ENCODE assay signal across 10 cellular contexts in genomic region chr3:123966799-123967198, GRCh38. TPM values are rescaled to one million over a fixed set of nuclear protein-coding genes. Genes with fewer than 3 reads are reported as not detected.
DNase-seq lines count a peak whose midpoint lies in the region; ATAC-seq, FAIRE-seq and TF ChIP-seq lines count a peak whose summit lies in the region.
"Not testable (repeated sequence)": the region's sequence is repeated elsewhere in the genome, so short reads cannot be mapped to it uniquely, and the experiment has no call there.
"Had no signal": no experiment of that assay in that cellular context is flagged by ENCODE, and none has a peak within 500 bp of the region (broad histone marks: within the 10 kb centered on the region; RNA-seq: fewer than 3 reads in every experiment).

No MANE protein-coding gene starts in this region.

- in situ Hi-C loops in HepG2 (cut with HindIII; ENCODE audit: extremely low pct_ligation_motif_present, low pct_unique_long_range_greater_than_20kb) = not testable (repeated sequence)

- not testable (repeated sequence) for TF ChIP-seq POLR2A in GM12892 (IDR thresholded peaks at IDR 0.05; ENCODE audit: low read depth, low read length); HCT116 (IDR thresholded peaks at IDR 0.05; ENCODE audit: borderline replicate concordance, extremely low read depth, insufficient read depth, insufficient read length); HepG2 (IDR thresholded peaks at IDR 0.05; ENCODE audit: insufficient read depth in 1 of 2, low read depth in 2 of 2, low read length in 2 of 2)

- H3K79me2 ChIP-seq in HCT116 (ENCODE audit: insufficient read depth, low read length); MM.1S (ENCODE audit: low read length); HepG2 (ENCODE audit: insufficient read depth, low read length): not testable (repeated sequence)

- intact Hi-C loops in HCT116 (cut with micrococcal nuclease) = not testable (repeated sequence)
- intact Hi-C loops in activated B cell treated with CpG ODN at 0.5 μM for 24 hours (cut with micrococcal nuclease) (loop anchor here (10.0 kb wide), 1 partner anchor 382 kb away; the partner anchor contains the start of gene HACD2), HepG2 (cut with micrococcal nuclease; ENCODE audit: unreplicated experiment) (loop anchor here (10.0 kb wide), 1 partner anchor 212 kb away; no protein-coding TSS in a partner anchor)

- not testable (repeated sequence) for H3K27me3 ChIP-seq in HCT116 (ENCODE audit: insufficient read depth, low read length); MM.1S (replicated peaks; ENCODE audit: insufficient read depth, low read length); bronchial epithelial cell (ENCODE audit: control insufficient read depth, insufficient read depth, low read length)
- peaks cover 0 to 13% of the 10 kb centered on the region in 2 experiments; a peak in 1 of 5 replicates for H3K27me3 ChIP-seq in HepG2 (ENCODE audit: control insufficient read depth in 1 of 2, insufficient read depth in 2 of 2, low read length in 2 of 2)

- TF ChIP-seq CTCF in HCT116 (IDR thresholded peaks at IDR 0.05 in 2 of 3, conservative IDR thresholded peaks at IDR 0.05 in 1 of 3; ENCODE audit: borderline replicate concordance in 1 of 3, insufficient read depth in 1 of 3, low read depth in 2 of 3, low read length in 2 of 3); MM.1S (IDR thresholded peaks at IDR 0.05; ENCODE audit: low read length); activated B cell treated with CpG ODN at 0.5 μM for 24 hours (IDR thresholded peaks at IDR 0.05); bronchial epithelial cell (IDR thresholded peaks at IDR 0.05; ENCODE audit: insufficient read depth, low read length, severe bottlenecking); HepG2 (CRISPR knock-in tag; IDR thresholded peaks at IDR 0.05): not testable (repeated sequence)

- TF ChIP-seq RAD21 in HCT116 (IDR thresholded peaks at IDR 0.05; ENCODE audit: low read depth); HepG2 (CRISPR knock-in tag; IDR thresholded peaks at IDR 0.05): not testable (repeated sequence)

- not testable (repeated sequence) for H3K4me2 ChIP-seq in HCT116 (ENCODE audit: low read length); HepG2 (ENCODE audit: low read depth, low read length)
- peak overlapping the region; percentile 60; the same call in 1 of the 2 replicates for H3K4me2 ChIP-seq in MM.1S (ENCODE audit: low read depth, low read length)

- not testable (repeated sequence) for H3K36me3 Mint-ChIP-seq in activated B cell treated with CpG ODN at 0.5 μM for 24 hours (ENCODE audit: low read depth); stimulated activated effector memory CD8-positive, alpha-beta T cell treated with anti-CD3 and anti-CD28 coated beads, Interleukin-12 subunit alpha, Interleukin-12 subunit beta, amount 100 ng/mL, for 72 hours

- H3K9me3 ChIP-seq in HCT116 (ENCODE audit: control insufficient read depth in 1 of 2, insufficient read depth in 1 of 2, low read depth in 1 of 2, low read length in 2 of 2); MM.1S (replicated peaks; ENCODE audit: insufficient read depth, low read length); HepG2 (ENCODE audit: low read length): not testable (repeated sequence)

- H3K9ac ChIP-seq in HCT116 (ENCODE audit: low read length); MM.1S (ENCODE audit: low read length); HepG2 (ENCODE audit: insufficient read depth, low read depth, low read length): not testable (repeated sequence)

- BruUV-seq in HCT116 (replicated peaks; lab: Mats Ljungman, UMichigan); HepG2 (replicated peaks; lab: Mats Ljungman, UMichigan): not testable (repeated sequence)

- H3K27ac ChIP-seq in HCT116 (ENCODE audit: low read depth, low read length); MM.1S (ENCODE audit: low read length); HepG2 (ENCODE audit: extremely low read length, insufficient read depth, low read length): not testable (repeated sequence)

- not testable (repeated sequence) for H3K4me3 ChIP-seq in HCT116 (replicated peaks in 1 of 2; ENCODE audit: low read depth in 1 of 2, low read length in 2 of 2); MM.1S (ENCODE audit: low read length); bronchial epithelial cell (ENCODE audit: low read depth, low read length); HepG2 (replicated peaks in 1 of 3; ENCODE audit: insufficient read depth in 1 of 3, low read depth in 2 of 3, low read length in 3 of 3)

- H3F3A ChIP-seq in MM.1S (ENCODE audit: insufficient read depth, low read length) = not testable (repeated sequence)

- CTCF ChIA-PET in HCT116 (lab: Charles Lee); activated B cell treated with CpG ODN at 0.5 μM for 24 hours (lab: Charles Lee); HepG2 (lab: Yijun Ruan, JAX; ENCODE audit: low intra/inter-chr PET ratio, low total read pairs): not testable (repeated sequence)

- RAD21 ChIA-PET in HCT116 (lab: Charles Lee; ENCODE audit: low non-redundant PET in 1 of 2, low total read pairs in 2 of 2, uncharacterized antibody in 2 of 2, unreplicated experiment in 2 of 2) = not testable (repeated sequence)

- POLR2A ChIA-PET in HCT116 (lab: Charles Lee); activated B cell treated with CpG ODN at 0.5 μM for 24 hours (lab: Charles Lee); HepG2 (lab: Yijun Ruan, JAX): not testable (repeated sequence)

- not testable (repeated sequence) for H3K4me1 Mint-ChIP-seq in activated B cell treated with CpG ODN at 0.5 μM for 24 hours; stimulated activated effector memory CD8-positive, alpha-beta T cell treated with anti-CD3 and anti-CD28 coated beads, Interleukin-12 subunit alpha, Interleukin-12 subunit beta, amount 100 ng/mL, for 72 hours

- WGBS in HepG2 (ENCODE audit: low lambda C conversion rate) = no CpG with 5 or more reads among the region's 1 CpG

- H2AFZ ChIP-seq in HCT116 (ENCODE audit: low read depth, low read length, poor library complexity, severe bottlenecking); MM.1S (ENCODE audit: low read length); HepG2 (ENCODE audit: low read length): not testable (repeated sequence)

- H4K20me1 ChIP-seq in HCT116 (ENCODE audit: insufficient read depth); MM.1S (ENCODE audit: insufficient read depth, low read length); HepG2 (ENCODE audit: insufficient read depth, low read length): not testable (repeated sequence)

- H3K4me3 Mint-ChIP-seq in activated B cell treated with CpG ODN at 0.5 μM for 24 hours; stimulated activated effector memory CD8-positive, alpha-beta T cell treated with anti-CD3 and anti-CD28 coated beads, Interleukin-12 subunit alpha, Interleukin-12 subunit beta, amount 100 ng/mL, for 72 hours: not testable (repeated sequence)

- not testable (repeated sequence) for H3K27ac Mint-ChIP-seq in activated B cell treated with CpG ODN at 0.5 μM for 24 hours; stimulated activated effector memory CD8-positive, alpha-beta T cell treated with anti-CD3 and anti-CD28 coated beads, Interleukin-12 subunit alpha, Interleukin-12 subunit beta, amount 100 ng/mL, for 72 hours

- peak; percentile 98 for ATAC-seq in HCT116
- ATAC-seq in activated B cell treated with CpG ODN at 0.5 μM for 24 hours (ENCODE audit: low read depth) = peak; percentile 50
- peak; percentile 87 for ATAC-seq in HepG2
- ATAC-seq in stimulated activated effector memory CD8-positive, alpha-beta T cell treated with anti-CD3 and anti-CD28 coated beads, Interleukin-12 subunit alpha, Interleukin-12 subunit beta, amount 100 ng/mL, for 72 hours = peak; percentile 43

- FAIRE-seq in GM12892 (lab: Jason Lieb, UNC) (peak; percentile 76), bronchial epithelial cell (lab: Jason Lieb, UNC) (peak; percentile 93), HepG2 (lab: Jason Lieb, UNC) (peak; percentile 83)

- not testable (repeated sequence) for H3K36me3 ChIP-seq in HCT116 (ENCODE audit: control insufficient read depth in 1 of 2, insufficient read depth in 2 of 2, low read length in 2 of 2); MM.1S (replicated peaks; ENCODE audit: insufficient read depth, low read length); bronchial epithelial cell (ENCODE audit: control insufficient read depth, insufficient read depth, low read length); HepG2 (replicated peaks in 1 of 2; ENCODE audit: control insufficient read depth in 1 of 2, insufficient read depth in 2 of 2, low read length in 2 of 2)

- H3K9me2 ChIP-seq in HCT116 (ENCODE audit: insufficient read depth); MM.1S (replicated peaks; ENCODE audit: insufficient read depth, low read length): not testable (repeated sequence)

- H3K9me3 Mint-ChIP-seq in activated B cell treated with CpG ODN at 0.5 μM for 24 hours; stimulated activated effector memory CD8-positive, alpha-beta T cell treated with anti-CD3 and anti-CD28 coated beads, Interleukin-12 subunit alpha, Interleukin-12 subunit beta, amount 100 ng/mL, for 72 hours: not testable (repeated sequence)

- H3K27me3 Mint-ChIP-seq in activated B cell treated with CpG ODN at 0.5 μM for 24 hours = peaks cover 36% of the 10 kb centered on the region

- DNase-seq in GM12892 (ENCODE audit: insufficient read length); HCT116 (ENCODE audit: low read depth, low spot score); MM.1S; activated B cell treated with CpG ODN at 0.5 μM for 24 hours; bronchial epithelial cell (ENCODE audit: low read depth); HepG2 (ENCODE audit: low spot score); stimulated activated effector memory CD8-positive, alpha-beta T cell treated with anti-CD3 and anti-CD28 coated beads, Interleukin-12 subunit alpha, Interleukin-12 subunit beta, amount 100 ng/mL, for 72 hours (ENCODE audit: low spot score in 2 of 2): not testable (repeated sequence)

- TF ChIP-seq EP300 in HepG2 (IDR thresholded peaks at IDR 0.05; ENCODE audit: low read depth in 2 of 2, low read length in 2 of 2); HepG2 (CRISPR knock-in tag; IDR thresholded peaks at IDR 0.05; ENCODE audit: borderline replicate concordance): not testable (repeated sequence)

- H3K4me1 ChIP-seq in HCT116 (ENCODE audit: control insufficient read depth in 1 of 2, insufficient read depth in 2 of 2, low read length in 2 of 2); MM.1S (ENCODE audit: low read length): not testable (repeated sequence)
- peaks cover 23% of the 10 kb centered on the region for H3K4me1 ChIP-seq in HepG2 (ENCODE audit: insufficient read depth, low read length)

RNA-seq across cellular contexts. Expression of gene CCDC14, which starts 5.8 kb away (rescaled TPM):
- polyA plus RNA-seq in GM12892 (2012; ENCODE audit: missing spikeins) = 55.8 TPM
- total RNA-seq in HCT116 (2021; ENCODE audit: unreplicated experiment) = 54.5 TPM
- 50.6 TPM in 2 replicates for polyA plus RNA-seq in HCT116 (2012)
- 24.9 and 30.1 TPM in 2 replicates for total RNA-seq in activated B cell treated with CpG ODN at 0.5 μM for 24 hours
- total RNA-seq in bronchial epithelial cell = 17.1 and 17.3 TPM in 2 replicates
- 21.1 and 48.7 TPM in 2 replicates for total RNA-seq in HepG2 (2016; rRNA removed; fragmentation: Illumina TruSeq; extraction: Trizol)
- total RNA-seq in HepG2 (2016; cell fraction: cytosol; rRNA removed; fragmentation: Illumina TruSeq; extraction: Trizol; ENCODE audit: low read depth) = 14.2 and 16.0 TPM in 2 replicates
- total RNA-seq in HepG2 (2016; cell fraction: insoluble cytoplasmic fraction; rRNA removed; fragmentation: Illumina TruSeq; extraction: Trizol) = 23.0 and 48.1 TPM in 2 replicates
- 13.2 and 16.6 TPM in 2 replicates for total RNA-seq in HepG2 (2016; cell fraction: membrane; rRNA removed; fragmentation: Illumina TruSeq; extraction: Trizol)
- 119 and 133 TPM in 2 replicates for total RNA-seq in HepG2 (2016; cell fraction: nucleus; rRNA removed; fragmentation: Illumina TruSeq; extraction: Trizol)
- 48.8 and 49.0 TPM in 2 replicates for polyA plus RNA-seq in HepG2 (2011; rRNA removed)
- 9.3 and 9.4 TPM in 2 replicates for polyA plus RNA-seq in HepG2 (2011; cell fraction: cytosol; rRNA removed)
- 247 and 272 TPM in 2 replicates for polyA plus RNA-seq in HepG2 (2011; cell fraction: nucleus; rRNA removed)
- 22.6 and 28.1 TPM in 2 replicates for polyA plus RNA-seq in HepG2 (2012)
- 0.83 and 0.96 TPM in 2 replicates for polyA plus RNA-seq in HepG2 (2016; cell fraction: cytosol; fragmentation: Illumina TruSeq; extraction: Trizol; ENCODE audit: low read depth)
- polyA plus RNA-seq in HepG2 (2016; cell fraction: insoluble cytoplasmic fraction; fragmentation: Illumina TruSeq; extraction: Trizol; ENCODE audit: low read depth) = 10.7 and 14.2 TPM in 2 replicates
- polyA plus RNA-seq in HepG2 (2016; cell fraction: membrane; fragmentation: Illumina TruSeq; extraction: Trizol; ENCODE audit: low read depth) = 1.6 and 2.9 TPM in 2 replicates
- 184 and 186 TPM in 2 replicates for polyA plus RNA-seq in HepG2 (2016; cell fraction: nucleus; fragmentation: Illumina TruSeq; extraction: Trizol; ENCODE audit: insufficient read depth, low read depth)
- 33.0 and 107 TPM in 2 replicates for polyA minus RNA-seq in HepG2 (2011; rRNA and poly(A)+ RNA removed; ENCODE audit: low replicate concordance)
- polyA minus RNA-seq in HepG2 (2011; cell fraction: cytosol; rRNA and poly(A)+ RNA removed) = 5.9 and 8.2 TPM in 2 replicates
- polyA minus RNA-seq in HepG2 (2011; cell fraction: nucleus; rRNA and poly(A)+ RNA removed) = 97.7 and 101 TPM in 2 replicates

RNA-seq across cellular contexts. Expression of gene ROPN1, which starts 25.1 kb away (rescaled TPM):
- polyA plus RNA-seq in GM12892 (2012; ENCODE audit: missing spikeins) = not detected
- not detected for total RNA-seq in HCT116 (2021; ENCODE audit: unreplicated experiment)
- not detected in 2 replicates for polyA plus RNA-seq in HCT116 (2012)
- total RNA-seq in activated B cell treated with CpG ODN at 0.5 μM for 24 hours = not detected in 2 replicates
- total RNA-seq in bronchial epithelial cell = not detected in 2 replicates
- total RNA-seq in HepG2 (2016; rRNA removed; fragmentation: Illumina TruSeq; extraction: Trizol) = not detected in 2 replicates
- not detected in 2 replicates for total RNA-seq in HepG2 (2016; cell fraction: cytosol; rRNA removed; fragmentation: Illumina TruSeq; extraction: Trizol; ENCODE audit: low read depth)
- not detected in 2 replicates for total RNA-seq in HepG2 (2016; cell fraction: insoluble cytoplasmic fraction; rRNA removed; fragmentation: Illumina TruSeq; extraction: Trizol)
- total RNA-seq in HepG2 (2016; cell fraction: membrane; rRNA removed; fragmentation: Illumina TruSeq; extraction: Trizol) = not detected in 2 replicates
- total RNA-seq in HepG2 (2016; cell fraction: nucleus; rRNA removed; fragmentation: Illumina TruSeq; extraction: Trizol) = not detected in 2 replicates
- polyA plus RNA-seq in HepG2 (2011; rRNA removed) = not detected in 2 replicates
- polyA plus RNA-seq in HepG2 (2011; cell fraction: cytosol; rRNA removed) = not detected in 2 replicates
- not detected in 2 replicates for polyA plus RNA-seq in HepG2 (2011; cell fraction: nucleus; rRNA removed)
- polyA plus RNA-seq in HepG2 (2012) = not detected in 2 replicates
- polyA plus RNA-seq in HepG2 (2016; cell fraction: cytosol; fragmentation: Illumina TruSeq; extraction: Trizol; ENCODE audit: low read depth) = not detected in 2 replicates
- not detected in 2 replicates for polyA plus RNA-seq in HepG2 (2016; cell fraction: insoluble cytoplasmic fraction; fragmentation: Illumina TruSeq; extraction: Trizol; ENCODE audit: low read depth)
- not detected in 2 replicates for polyA plus RNA-seq in HepG2 (2016; cell fraction: membrane; fragmentation: Illumina TruSeq; extraction: Trizol; ENCODE audit: low read depth)
- polyA plus RNA-seq in HepG2 (2016; cell fraction: nucleus; fragmentation: Illumina TruSeq; extraction: Trizol; ENCODE audit: insufficient read depth, low read depth) = not detected in 2 replicates
- polyA minus RNA-seq in HepG2 (2011; rRNA and poly(A)+ RNA removed; ENCODE audit: low replicate concordance) = not detected in 2 replicates
- not detected in 2 replicates for polyA minus RNA-seq in HepG2 (2011; cell fraction: cytosol; rRNA and poly(A)+ RNA removed)
- not detected in 2 replicates for polyA minus RNA-seq in HepG2 (2011; cell fraction: nucleus; rRNA and poly(A)+ RNA removed)
- total RNA-seq: CD4-positive, alpha-beta memory T cell; H7; K562 had no signal
- polyA plus RNA-seq: CD4-positive, alpha-beta memory T cell; K562 had no signal

Comparison
In these comparisons a context has a peak if more than half of its experiments do, and no peak if none do; other contexts are left out.
1. ATAC-seq: peak in every context shown above with its lines; median percentile 98 in HCT116; 87 in HepG2; 50 in activated B cell treated with CpG ODN at 0.5 μM for 24 hours; 43 in stimulated activated effector memory CD8-positive, alpha-beta T cell treated with anti-CD3 and anti-CD28 coated beads, Interleukin-12 subunit alpha, Interleukin-12 subunit beta, amount 100 ng/mL, for 72 hours.